Comparison of ENCODE assay signal across 8 cellular contexts in genomic region chr6:46652603-46653438, GRCh38.
DNase-seq lines count a peak whose midpoint lies in the region; ATAC-seq and FAIRE-seq lines count a peak whose summit lies in the region.

CYP39A1 (minus strand) TSS chr6:46652818; CDS start chr6:46652582, 236 bp downstream.
SLC25A27 (plus strand) TSS chr6:46652975; CDS start chr6:46653193, 218 bp downstream.

- FAIRE-seq in colon (lab: Jason Lieb, UNC): peak; percentile 36

- in situ Hi-C loops in ACHN (cut with HindIII; ENCODE audit: low pct_ligation_motif_present, low pct_unique_long_range_greater_than_20kb, low sequenced_read_pairs): no loop called here

- ATAC-seq in GM19023 (IDR thresholded peaks at IDR 0.05; ENCODE audit: unreplicated experiment) (peak; percentile 100), HG03342 (IDR thresholded peaks at IDR 0.05; ENCODE audit: unreplicated experiment) (peak; percentile 100)

- DNase-seq in ACHN (peak; percentile 77), NCI-H446 treated with DMSO at 0.1 percent for 48 hours (lab: John Stamatoyannopoulos, UW) (peak; percentile 57), kidney glomerular epithelial cell (lab: John Stamatoyannopoulos, UW) (peak; percentile 82)
- DNase-seq in activated CD4-positive, alpha-beta T cell treated with anti-CD3 and anti-CD28 coated beads for 48 hours: peak; percentile 89
- DNase-seq in stimulated activated CD4-positive, alpha-beta T cell treated with anti-CD3 and anti-CD28 coated beads, Interleukin-15, amount 100 ng/mL, for 24 hours: peak; percentile 90

Comparison
In these comparisons a context has a peak if more than half of its experiments do, and no peak if none do; other contexts are left out.
1. Peak in every context shown above with its lines: DNase-seq and ATAC-seq.